8 cellular contexts compared by ENCODE assay signal in the genomic region with DNA sequence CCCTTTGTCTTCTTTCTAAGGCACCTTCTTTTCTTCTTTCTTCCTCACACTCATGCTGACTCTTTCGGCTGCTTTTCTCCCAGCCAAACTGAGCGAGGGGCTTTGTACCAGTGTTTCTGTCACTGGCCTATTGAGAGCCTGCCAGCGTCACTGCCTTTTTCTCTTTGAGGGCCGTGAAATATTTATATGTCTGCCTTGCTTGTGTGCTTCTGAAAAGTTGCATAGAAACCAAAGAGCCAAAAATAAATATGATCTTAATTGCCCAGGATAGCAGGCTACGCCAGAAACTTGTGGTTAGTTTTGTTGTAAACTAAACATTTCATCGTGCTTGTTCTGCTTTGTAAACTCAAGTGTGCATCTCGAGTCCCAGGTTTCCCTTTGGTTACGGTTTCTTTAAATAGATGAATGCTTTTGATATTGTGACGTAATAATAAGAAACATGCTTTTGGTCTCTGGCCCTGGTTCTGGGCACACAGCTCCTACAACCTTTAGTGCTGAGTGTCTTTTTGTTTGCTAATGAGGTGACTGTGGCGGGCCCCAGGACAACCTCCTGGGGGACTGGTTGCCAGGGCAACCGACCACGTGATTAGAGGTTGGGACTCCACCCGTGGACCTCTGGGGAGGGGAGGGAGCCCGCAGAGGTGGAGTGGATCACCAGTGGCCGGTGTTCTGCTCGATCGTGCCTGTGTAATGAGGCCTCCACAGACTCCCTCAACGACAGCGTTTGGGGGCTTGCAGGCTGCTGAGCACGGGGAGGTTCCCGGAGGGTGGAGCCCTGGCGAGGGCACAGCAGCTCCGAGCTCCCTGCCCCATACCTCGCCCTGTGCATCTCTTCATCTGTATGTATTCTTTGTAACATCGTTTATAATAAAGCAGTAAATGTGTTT. TPM values are rescaled to one million over a fixed set of nuclear protein-coding genes. Genes with fewer than 3 reads are reported as not detected.
A peak's percentile ranks its signal among the peaks of the same experiment; 100 is the strongest.
DNase-seq lines count a peak whose midpoint lies in the region; ATAC-seq and TF ChIP-seq lines count a peak whose summit lies in the region.

No MANE protein-coding gene starts in this region.

- H3K9ac ChIP-seq in endocrine pancreas (ENCODE audit: control insufficient read depth, insufficient read depth, low read length), result peak overlapping the region; percentile 76

- DNase-seq in GM04504 (ENCODE audit: low read depth) (peak; percentile 9), SHP77 (lab: John Stamatoyannopoulos, UW) (peak; percentile 54 to 65), HEK293T (ENCODE audit: extremely low spot score) (no peak), HPDE6-E6E7 (ENCODE audit: extremely low spot score) (no peak)
- peak; percentile 30 to 87 (median 60) for DNase-seq in naive thymus-derived CD8-positive, alpha-beta T cell

- H3K36me3 ChIP-seq in endocrine pancreas (ENCODE audit: control insufficient read depth, insufficient read depth, low read length), result no peaks in the 10 kb centered on the region

- H3K9me3 ChIP-seq in endocrine pancreas (ENCODE audit: control insufficient read depth, low read length), result no peaks in the 10 kb centered on the region

- CTCF ChIA-PET in HEK293T (lab: Yijun Ruan, JAX), result no interaction called here

- peak overlapping the region; percentile 42 to 94 (median 89) for H3K27ac Mint-ChIP-seq in naive thymus-derived CD8-positive, alpha-beta T cell

- no peaks in the 10 kb centered on the region for H3K27me3 ChIP-seq in endocrine pancreas (ENCODE audit: control insufficient read depth, insufficient read depth, low read length)

- peak overlapping the region; percentile 56 to 86 (median 70) for H3K4me3 Mint-ChIP-seq in naive thymus-derived CD8-positive, alpha-beta T cell

- H3K9me3 Mint-ChIP-seq in naive thymus-derived CD8-positive, alpha-beta T cell, result no peaks in the 10 kb centered on the region

- ATAC-seq in GM21367 (IDR thresholded peaks at IDR 0.05; ENCODE audit: unreplicated experiment) (peak; percentile 57), HG03571 (IDR thresholded peaks at IDR 0.05; ENCODE audit: unreplicated experiment) (peak; percentile 72)
- peak; percentile 59 to 61 for ATAC-seq in naive thymus-derived CD8-positive, alpha-beta T cell

- H3K4me3 ChIP-seq in endocrine pancreas (ENCODE audit: control insufficient read depth, insufficient read depth, low read length), result peak overlapping the region; percentile 65

- POLR2A ChIA-PET in naive thymus-derived CD8-positive, alpha-beta T cell (lab: Charles Lee), result interaction anchor here (1.0 to 5.6 kb wide), 3 partner anchors 11 to 66 kb away, joined by 3 to 37 read pairs (median 3); partner anchors contain the start of gene SLC37A1
- POLR2A ChIA-PET in HEK293T (lab: Yijun Ruan, JAX), result interaction anchor here (1.0 kb wide), 1 partner anchor 12 kb away, joined by 3 read pairs; no protein-coding TSS in a partner anchor

- H3K36me3 Mint-ChIP-seq in naive thymus-derived CD8-positive, alpha-beta T cell, result peaks cover 4 to 40% (median 14%) of the 10 kb centered on the region in 3 donors

- H3K4me1 ChIP-seq in endocrine pancreas (ENCODE audit: control insufficient read depth, insufficient read depth, low read length), result peaks cover 27% of the 10 kb centered on the region

- peaks cover 36 to 70% (median 63%) of the 10 kb centered on the region in 4 donors for H3K4me1 Mint-ChIP-seq in naive thymus-derived CD8-positive, alpha-beta T cell

- H3K27me3 Mint-ChIP-seq in naive thymus-derived CD8-positive, alpha-beta T cell, result no peaks in the 10 kb centered on the region

TF ChIP-seq in HEK293T, 16 proteins besides CTCF, POLR2A, EP300 and RAD21:
- TF ChIP-seq ARNT (IDR thresholded peaks at IDR 0.05), result no peak
- TF ChIP-seq LEF1 (IDR thresholded peaks at IDR 0.05; ENCODE audit: borderline replicate concordance), result no peak
- TF ChIP-seq ELF4 (IDR thresholded peaks at IDR 0.05), result no peak
- TF ChIP-seq BHLHE40 (IDR thresholded peaks at IDR 0.05; ENCODE audit: borderline replicate concordance), result no peak
- no peak for TF ChIP-seq SUZ12 (IDR thresholded peaks at IDR 0.05)
- TF ChIP-seq FOXA1 (IDR thresholded peaks at IDR 0.05), result no peak

RNA-seq across cellular contexts. Expression of gene SLC37A1, which starts 10.9 kb away (rescaled TPM):
- total RNA-seq in naive thymus-derived CD8-positive, alpha-beta T cell, result 10 to 100 TPM; 16.5 to 18.7 TPM
- 1 to 10 TPM; 2.7 to 6.9 (median 3.8) TPM for polyA plus RNA-seq in naive thymus-derived CD8-positive, alpha-beta T cell

RNA-seq across cellular contexts. Expression of gene RSPH1, which starts 28.6 kb away (rescaled TPM):
- under 1 TPM in 1 of 2 experiments, not detected in 1; 0.14 TPM for total RNA-seq in naive thymus-derived CD8-positive, alpha-beta T cell
- not detected for polyA plus RNA-seq in naive thymus-derived CD8-positive, alpha-beta T cell

Comparison
In these comparisons a context has a peak if more than half of its experiments do, and no peak if none do; other contexts are left out.
1. DNase-seq: peak in GM04504 (single experiment), SHP77 (2 of 2) and naive thymus-derived CD8-positive, alpha-beta T cell (10 of 10); none in HEK293T (single experiment) and HPDE6-E6E7 (single experiment).
2. Peak in every context shown above with its lines, with median percentiles within 50 percentile points of each other: ATAC-seq.